ENCODE assay signal across 16 cellular contexts in the genomic region with DNA sequence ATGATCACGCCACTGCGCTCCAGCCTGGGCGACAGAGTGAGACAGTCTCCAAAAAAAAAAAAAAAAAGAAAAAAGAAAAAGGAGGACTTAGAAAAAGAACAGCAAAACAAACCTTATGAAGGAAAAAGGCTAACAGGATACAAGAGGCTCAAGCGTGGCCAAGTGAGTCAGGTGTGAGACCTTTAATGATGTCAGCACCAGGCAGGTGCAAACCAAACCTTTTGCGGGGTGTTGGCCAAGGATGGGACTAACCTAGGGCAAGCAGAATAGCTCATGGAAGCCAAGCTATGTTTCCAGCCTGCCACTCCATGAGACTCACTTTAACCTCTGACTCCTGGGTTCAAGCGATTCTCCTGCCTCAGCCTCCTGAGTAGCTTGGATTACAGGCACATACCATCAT. TPM values are rescaled to one million over a fixed set of nuclear protein-coding genes. Genes with fewer than 3 reads are reported as not detected.
DNase-seq lines count a peak whose midpoint lies in the region; ATAC-seq, FAIRE-seq and TF ChIP-seq lines count a peak whose summit lies in the region.
"Had no signal": no experiment of that assay in that cellular context is flagged by ENCODE, and none has a peak within 500 bp of the region (broad histone marks: within the 10 kb centered on the region; RNA-seq: fewer than 3 reads in every experiment).

No MANE protein-coding gene starts in this region.

- H3K9me3 Mint-ChIP-seq in activated naive CD8-positive, alpha-beta T cell treated with anti-CD3 and anti-CD28 coated beads, Interleukin-2, amount 50 U/mL, for 24 hours, result no peaks in the 10 kb centered on the region
- H3K9me3 Mint-ChIP-seq in activated naive CD8-positive, alpha-beta T cell treated with anti-CD3 and anti-CD28 coated beads for 36 hours, result no peaks in the 10 kb centered on the region
- H3K9me3 Mint-ChIP-seq: CD8-positive, alpha-beta T cell; HFFc6 had no signal

- H3K36me3 Mint-ChIP-seq in activated naive CD8-positive, alpha-beta T cell treated with anti-CD3 and anti-CD28 coated beads, Interleukin-2, amount 50 U/mL, for 24 hours (ENCODE audit: low read depth), result no peaks in the 10 kb centered on the region
- no peaks in the 10 kb centered on the region for H3K36me3 Mint-ChIP-seq in activated naive CD8-positive, alpha-beta T cell treated with anti-CD3 and anti-CD28 coated beads for 36 hours
- H3K36me3 Mint-ChIP-seq: CD14-positive monocyte; CD8-positive, alpha-beta T cell had no signal

- no peak overlapping the region for H3K27ac ChIP-seq in adrenal gland

- no peak overlapping the region for H3K4me3 ChIP-seq in bronchial epithelial cell (ENCODE audit: low read depth, low read length)
- no peak overlapping the region for H3K4me3 ChIP-seq in adrenal gland

- no peak for TF ChIP-seq POLR2A in adrenal gland (IDR thresholded peaks at IDR 0.05)

- H3K9me3 ChIP-seq in adrenal gland (replicated peaks in 1 of 3), result no peaks in the 10 kb centered on the region
- H3K9me3 ChIP-seq: Caco-2 had no signal

- no peaks in the 10 kb centered on the region for H3K27me3 Mint-ChIP-seq in activated naive CD8-positive, alpha-beta T cell treated with anti-CD3 and anti-CD28 coated beads, Interleukin-2, amount 50 U/mL, for 24 hours
- no peaks in the 10 kb centered on the region for H3K27me3 Mint-ChIP-seq in activated naive CD8-positive, alpha-beta T cell treated with anti-CD3 and anti-CD28 coated beads for 36 hours

- 91 to 99% (median 97%) methylated on average over 6 of the region's 6 CpGs for WGBS in adrenal gland, 4 donors

- H3K27ac Mint-ChIP-seq in activated naive CD8-positive, alpha-beta T cell treated with anti-CD3 and anti-CD28 coated beads, Interleukin-2, amount 50 U/mL, for 24 hours, result no peak overlapping the region
- no peak overlapping the region for H3K27ac Mint-ChIP-seq in activated naive CD8-positive, alpha-beta T cell treated with anti-CD3 and anti-CD28 coated beads for 36 hours
- H3K27ac Mint-ChIP-seq: CD14-positive monocyte; CD8-positive, alpha-beta T cell; HFFc6 had no signal

- ATAC-seq in activated naive CD8-positive, alpha-beta T cell treated with anti-CD3 and anti-CD28 coated beads, Interleukin-2, amount 50 U/mL, for 24 hours, result peak; percentile 41
- ATAC-seq in GM21423 (IDR thresholded peaks at IDR 0.05; ENCODE audit: unreplicated experiment), result no peak
- ATAC-seq: CD8-positive, alpha-beta T cell; HepG2 had no signal

- no peak overlapping the region for H3K4me3 Mint-ChIP-seq in activated naive CD8-positive, alpha-beta T cell treated with anti-CD3 and anti-CD28 coated beads, Interleukin-2, amount 50 U/mL, for 24 hours
- no peak overlapping the region for H3K4me3 Mint-ChIP-seq in activated naive CD8-positive, alpha-beta T cell treated with anti-CD3 and anti-CD28 coated beads for 36 hours
- H3K4me3 Mint-ChIP-seq: CD14-positive monocyte; CD8-positive, alpha-beta T cell; HFFc6 had no signal

- no peaks in the 10 kb centered on the region for H3K27me3 ChIP-seq in bronchial epithelial cell (ENCODE audit: control insufficient read depth, insufficient read depth, low read length)
- H3K27me3 ChIP-seq in adrenal gland, result no peaks in the 10 kb centered on the region

- DNase-seq in activated naive CD8-positive, alpha-beta T cell treated with anti-CD3 and anti-CD28 coated beads, Interleukin-2, amount 50 U/mL, for 24 hours, result no peak
- DNase-seq in activated naive CD8-positive, alpha-beta T cell treated with anti-CD3 and anti-CD28 coated beads for 36 hours, result no peak
- DNase-seq in DMS53 treated with DMSO at 0.1 percent for 48 hours (lab: John Stamatoyannopoulos, UW; ENCODE audit: unreplicated experiment), result peak; percentile 15
- DNase-seq in bronchial epithelial cell (ENCODE audit: low read depth), result peak; percentile 51
- peak; percentile 13 for DNase-seq in posterior vena cava (ENCODE audit: low spot score)
- no peak for DNase-seq in NCI-H82 treated with DMSO at 0.1 percent for 48 hours (lab: John Stamatoyannopoulos, UW; ENCODE audit: unreplicated experiment)
- DNase-seq in adrenal gland, result no peak
- DNase-seq: Caco-2; CD8-positive, alpha-beta T cell; HCEC 1CT; HFFc6 had no signal

- peaks cover 8% of the 10 kb centered on the region for H3K4me1 Mint-ChIP-seq in activated naive CD8-positive, alpha-beta T cell treated with anti-CD3 and anti-CD28 coated beads, Interleukin-2, amount 50 U/mL, for 24 hours
- H3K4me1 Mint-ChIP-seq in activated naive CD8-positive, alpha-beta T cell treated with anti-CD3 and anti-CD28 coated beads for 36 hours, result peaks cover 3% of the 10 kb centered on the region

- FAIRE-seq in bronchial epithelial cell (lab: Jason Lieb, UNC), result no peak
- FAIRE-seq: GM18507, HepG2, HTR-8/SVneo had no signal

- no peaks in the 10 kb centered on the region for H3K36me3 ChIP-seq in bronchial epithelial cell (ENCODE audit: control insufficient read depth, insufficient read depth, low read length)
- no peaks in the 10 kb centered on the region for H3K36me3 ChIP-seq in adrenal gland (replicated peaks in 1 of 2)

- no peak for TF ChIP-seq CTCF in bronchial epithelial cell (IDR thresholded peaks at IDR 0.05; ENCODE audit: insufficient read depth, low read length, severe bottlenecking)
- no peak for TF ChIP-seq CTCF in adrenal gland (IDR thresholded peaks at IDR 0.05)

- intact Hi-C loops in posterior vena cava (cut with DNase I), result no loop called here
- intact Hi-C loops in adrenal gland (cut with DNase I), result no loop called here

- no peaks in the 10 kb centered on the region for H3K4me1 ChIP-seq in adrenal gland (replicated peaks in 1 of 2)
- H3K4me1 ChIP-seq: Caco-2 had no signal

RNA-seq across cellular contexts. Expression of gene GNA12, which starts 11.3 kb away (rescaled TPM):
- 10 to 100 TPM; 15.1 to 17.9 TPM for total RNA-seq in activated naive CD8-positive, alpha-beta T cell treated with anti-CD3 and anti-CD28 coated beads for 36 hours
- 12.1 and 12.8 TPM in 2 replicates for total RNA-seq in bronchial epithelial cell
- 10 to 100 TPM; 59.8 to 65.8 TPM for total RNA-seq in posterior vena cava
- total RNA-seq in adrenal gland, result 10 to 100 TPM; 34.1 to 65.1 (median 52.6) TPM
- polyA plus RNA-seq in adrenal gland, result 10 to 100 TPM in 2 of 3 donors, 1 to 10 TPM in 1; 8.2 to 30.9 (median 16.9) TPM

Comparison
In these comparisons a context has a peak if more than half of its experiments do, and no peak if none do; other contexts are left out.
1. DNase-seq: peak in DMS53 treated with DMSO at 0.1 percent for 48 hours (single experiment), bronchial epithelial cell (single experiment) and posterior vena cava (single experiment); none in activated naive CD8-positive, alpha-beta T cell treated with anti-CD3 and anti-CD28 coated beads, Interleukin-2, amount 50 U/mL, for 24 hours (single experiment), activated naive CD8-positive, alpha-beta T cell treated with anti-CD3 and anti-CD28 coated beads for 36 hours (single experiment), NCI-H82 treated with DMSO at 0.1 percent for 48 hours (single experiment) and adrenal gland (0 of 7).